ENCODE assay signal across 30 cellular contexts in genomic region chr14:23564876-23565275, GRCh38. TPM values are rescaled to one million over a fixed set of nuclear protein-coding genes. Genes with fewer than 3 reads are reported as not detected.
DNase-seq lines count a peak whose midpoint lies in the region; ATAC-seq lines count a peak whose summit lies in the region.
"Had no signal": no experiment of that assay in that cellular context is flagged by ENCODE, and none has a peak within 500 bp of the region (broad histone marks: within the 10 kb centered on the region; RNA-seq: fewer than 3 reads in every experiment).

No MANE protein-coding gene starts in this region.

- H3K4me1 Mint-ChIP-seq in activated naive CD4-positive, alpha-beta T cell treated with anti-CD3 and anti-CD28 coated beads, Interleukin-2, amount 50 U/mL, for 24 hours = peaks cover 39% of the 10 kb centered on the region
- H3K4me1 Mint-ChIP-seq in activated naive CD4-positive, alpha-beta T cell treated with anti-CD3 and anti-CD28 coated beads for 36 hours (ENCODE audit: low read depth) = peaks cover 35% of the 10 kb centered on the region
- H3K4me1 Mint-ChIP-seq in activated T-helper 1 cell treated with anti-CD3 and anti-CD28 coated beads, Interleukin-12 subunit alpha, Interleukin-12 subunit beta, Interleukin-2, Interleukin-4 antibody, amounts not matched to agents 30 ng/mL and 10 ng/mL and 1 ng/mL, durations not matched to agents 14 hours and 24 hours and 36 hours (ENCODE audit: low read depth) = peaks cover 38% of the 10 kb centered on the region
- peaks cover 53 to 68% (median 62%) of the 10 kb centered on the region in 3 donors for H3K4me1 Mint-ChIP-seq in naive B cell
- peaks cover 50% of the 10 kb centered on the region for H3K4me1 Mint-ChIP-seq in stimulated activated memory B cell treated with anti-CD40 and anti-IgM and Interleukin-4, amounts not matched to agents 10 μg/mL and 1 μg/mL and 100 μg/mL, for 72 hours

- H3K9me3 Mint-ChIP-seq in activated naive CD4-positive, alpha-beta T cell treated with anti-CD3 and anti-CD28 coated beads, Interleukin-2, amount 50 U/mL, for 24 hours = no peaks in the 10 kb centered on the region
- no peaks in the 10 kb centered on the region for H3K9me3 Mint-ChIP-seq in activated naive CD4-positive, alpha-beta T cell treated with anti-CD3 and anti-CD28 coated beads for 36 hours
- H3K9me3 Mint-ChIP-seq in activated T-helper 1 cell treated with anti-CD3 and anti-CD28 coated beads, Interleukin-12 subunit alpha, Interleukin-12 subunit beta, Interleukin-2, Interleukin-4 antibody, amounts not matched to agents 30 ng/mL and 10 ng/mL and 1 ng/mL, durations not matched to agents 14 hours and 24 hours and 36 hours = no peaks in the 10 kb centered on the region
- H3K9me3 Mint-ChIP-seq in naive B cell = no peaks in the 10 kb centered on the region
- H3K9me3 Mint-ChIP-seq in stimulated activated memory B cell treated with anti-CD40 and anti-IgM and Interleukin-4, amounts not matched to agents 10 μg/mL and 1 μg/mL and 100 μg/mL, for 72 hours = no peaks in the 10 kb centered on the region
- H3K9me3 Mint-ChIP-seq: activated CD8-positive, alpha-beta T cell treated with anti-CD3 and anti-CD28 coated beads for 36 hours had no signal

- H3K36me3 Mint-ChIP-seq in activated naive CD4-positive, alpha-beta T cell treated with anti-CD3 and anti-CD28 coated beads, Interleukin-2, amount 50 U/mL, for 24 hours = peaks cover 10% of the 10 kb centered on the region
- H3K36me3 Mint-ChIP-seq in activated naive CD4-positive, alpha-beta T cell treated with anti-CD3 and anti-CD28 coated beads for 36 hours (ENCODE audit: low read depth) = peaks cover 29% of the 10 kb centered on the region
- peaks cover 46% of the 10 kb centered on the region for H3K36me3 Mint-ChIP-seq in activated T-helper 1 cell treated with anti-CD3 and anti-CD28 coated beads, Interleukin-12 subunit alpha, Interleukin-12 subunit beta, Interleukin-2, Interleukin-4 antibody, amounts not matched to agents 30 ng/mL and 10 ng/mL and 1 ng/mL, durations not matched to agents 14 hours and 24 hours and 36 hours (ENCODE audit: low read depth)
- peaks cover 10 to 29% of the 10 kb centered on the region in 2 donors for H3K36me3 Mint-ChIP-seq in naive B cell
- peaks cover 45% of the 10 kb centered on the region for H3K36me3 Mint-ChIP-seq in stimulated activated memory B cell treated with anti-CD40 and anti-IgM and Interleukin-4, amounts not matched to agents 10 μg/mL and 1 μg/mL and 100 μg/mL, for 72 hours

- no peak overlapping the region for H3K4me3 Mint-ChIP-seq in activated naive CD4-positive, alpha-beta T cell treated with anti-CD3 and anti-CD28 coated beads, Interleukin-2, amount 50 U/mL, for 24 hours
- no peak overlapping the region for H3K4me3 Mint-ChIP-seq in activated naive CD4-positive, alpha-beta T cell treated with anti-CD3 and anti-CD28 coated beads for 36 hours
- H3K4me3 Mint-ChIP-seq in activated T-helper 1 cell treated with anti-CD3 and anti-CD28 coated beads, Interleukin-12 subunit alpha, Interleukin-12 subunit beta, Interleukin-2, Interleukin-4 antibody, amounts not matched to agents 30 ng/mL and 10 ng/mL and 1 ng/mL, durations not matched to agents 14 hours and 24 hours and 36 hours = peak overlapping the region; percentile 39
- peak overlapping the region in 6 of 8 donors; percentile 18 to 100 (median 60) for H3K4me3 Mint-ChIP-seq in naive B cell
- H3K4me3 Mint-ChIP-seq in stimulated activated memory B cell treated with anti-CD40 and anti-IgM and Interleukin-4, amounts not matched to agents 10 μg/mL and 1 μg/mL and 100 μg/mL, for 72 hours = no peak overlapping the region
- H3K4me3 Mint-ChIP-seq: activated CD8-positive, alpha-beta T cell treated with anti-CD3 and anti-CD28 coated beads for 36 hours had no signal

- no peaks in the 10 kb centered on the region for H3K27me3 Mint-ChIP-seq in activated naive CD4-positive, alpha-beta T cell treated with anti-CD3 and anti-CD28 coated beads, Interleukin-2, amount 50 U/mL, for 24 hours
- no peaks in the 10 kb centered on the region for H3K27me3 Mint-ChIP-seq in activated naive CD4-positive, alpha-beta T cell treated with anti-CD3 and anti-CD28 coated beads for 36 hours (ENCODE audit: low read depth)
- no peaks in the 10 kb centered on the region for H3K27me3 Mint-ChIP-seq in activated T-helper 1 cell treated with anti-CD3 and anti-CD28 coated beads, Interleukin-12 subunit alpha, Interleukin-12 subunit beta, Interleukin-2, Interleukin-4 antibody, amounts not matched to agents 30 ng/mL and 10 ng/mL and 1 ng/mL, durations not matched to agents 14 hours and 24 hours and 36 hours (ENCODE audit: insufficient read depth)
- peaks cover 0 to 4% (median 0%) of the 10 kb centered on the region in 3 donors for H3K27me3 Mint-ChIP-seq in naive B cell
- no peaks in the 10 kb centered on the region for H3K27me3 Mint-ChIP-seq in stimulated activated memory B cell treated with anti-CD40 and anti-IgM and Interleukin-4, amounts not matched to agents 10 μg/mL and 1 μg/mL and 100 μg/mL, for 72 hours
- H3K27me3 Mint-ChIP-seq: activated CD8-positive, alpha-beta T cell treated with anti-CD3 and anti-CD28 coated beads for 36 hours had no signal

- ATAC-seq in naive B cell (ENCODE audit: low read depth in 2 of 2) (no peak), HG03571 (IDR thresholded peaks at IDR 0.05; ENCODE audit: unreplicated experiment) (no peak)
- ATAC-seq in stimulated activated memory B cell treated with anti-CD40 and anti-IgM and Interleukin-4, amounts not matched to agents 10 μg/mL and 1 μg/mL and 100 μg/mL, for 72 hours = no peak
- ATAC-seq: activated CD8-positive, alpha-beta T cell treated with anti-CD3 and anti-CD28 coated beads for 36 hours; foreskin keratinocyte; heart right ventricle had no signal

- intact Hi-C loops in activated naive CD4-positive, alpha-beta T cell treated with anti-CD3 and anti-CD28 coated beads for 36 hours (cut with micrococcal nuclease) = no loop called here
- intact Hi-C loops in activated T-helper 1 cell treated with anti-CD3 and anti-CD28 coated beads, Interleukin-12 subunit alpha, Interleukin-12 subunit beta, Interleukin-2, Interleukin-4 antibody, amounts not matched to agents 30 ng/mL and 10 ng/mL and 1 ng/mL, durations not matched to agents 14 hours and 24 hours and 36 hours (cut with micrococcal nuclease) = loop anchor here (5.0 to 10.0 kb wide), 2 partner anchors 877 to 1040 kb away; partner anchors contain the start of gene SDR39U1

- CTCF ChIA-PET in activated naive CD4-positive, alpha-beta T cell treated with anti-CD3 and anti-CD28 coated beads for 36 hours (lab: Charles Lee) = interaction anchor here (11.2 kb wide), 1 partner anchor 86 kb away, joined by 209 read pairs; no protein-coding TSS in a partner anchor

- peak overlapping the region; percentile 51 for H3K27ac Mint-ChIP-seq in activated naive CD4-positive, alpha-beta T cell treated with anti-CD3 and anti-CD28 coated beads, Interleukin-2, amount 50 U/mL, for 24 hours
- H3K27ac Mint-ChIP-seq in activated naive CD4-positive, alpha-beta T cell treated with anti-CD3 and anti-CD28 coated beads for 36 hours = no peak overlapping the region
- H3K27ac Mint-ChIP-seq in activated T-helper 1 cell treated with anti-CD3 and anti-CD28 coated beads, Interleukin-12 subunit alpha, Interleukin-12 subunit beta, Interleukin-2, Interleukin-4 antibody, amounts not matched to agents 30 ng/mL and 10 ng/mL and 1 ng/mL, durations not matched to agents 14 hours and 24 hours and 36 hours = peak overlapping the region; percentile 18
- H3K27ac Mint-ChIP-seq in naive B cell = peak overlapping the region in 2 of 6 donors; percentile 56 to 63
- H3K27ac Mint-ChIP-seq in stimulated activated memory B cell treated with anti-CD40 and anti-IgM and Interleukin-4, amounts not matched to agents 10 μg/mL and 1 μg/mL and 100 μg/mL, for 72 hours = peak overlapping the region; percentile 6

- DNase-seq in activated naive CD4-positive, alpha-beta T cell treated with anti-CD3 and anti-CD28 coated beads for 36 hours = no peak
- DNase-seq in activated T-helper 1 cell treated with anti-CD3 and anti-CD28 coated beads, Interleukin-12 subunit alpha, Interleukin-12 subunit beta, Interleukin-2, Interleukin-4 antibody, amounts not matched to agents 30 ng/mL and 10 ng/mL and 1 ng/mL, durations not matched to agents 14 hours and 24 hours and 36 hours (ENCODE audit: low spot score) = no peak
- DNase-seq in naive B cell = no peak
- DNase-seq in superior temporal gyrus (ENCODE audit: extremely low spot score) = no peak
- no peak for DNase-seq in GF-D8 (lab: John Stamatoyannopoulos, UW)
- DNase-seq: ACHN; activated CD4-positive, CD25-positive, alpha-beta regulatory T cell; activated CD8-positive, alpha-beta T cell treated with anti-CD3 and anti-CD28 coated beads for 36 hours; activated naive CD4-positive, alpha-beta T cell treated with anti-CD3 and anti-CD28 coated beads, Interleukin-2, amount 50 U/mL, for 16 hours; activated T-cell treated with anti-CD3 and anti-CD28 coated beads for 4 hours; aorta; Calu3; DND-41; foreskin keratinocyte; heart right ventricle; KG1; kidney glomerular epithelial cell; MG63; NCI-H2029 treated with DMSO at 0.1 percent for 48 hours; NCI-H526 treated with DMSO at 0.1 percent for 48 hours; nucleus accumbens; stimulated activated CD4-positive, alpha-beta T cell treated with anti-CD3 and anti-CD28 coated beads, Interleukin-2, amount 100 ng/mL, for 24 hours; substantia nigra; SW 1271 had no signal

RNA-seq across cellular contexts. Expression of gene AP1G2, which starts 2.7 kb away (rescaled TPM):
- 100 to 1,000 TPM; 205 to 216 TPM for total RNA-seq in activated naive CD4-positive, alpha-beta T cell treated with anti-CD3 and anti-CD28 coated beads for 36 hours
- 137 and 145 TPM in 2 replicates for total RNA-seq in activated T-helper 1 cell treated with anti-CD3 and anti-CD28 coated beads, Interleukin-12 subunit alpha, Interleukin-12 subunit beta, Interleukin-2, Interleukin-4 antibody, amounts not matched to agents 30 ng/mL and 10 ng/mL and 1 ng/mL, durations not matched to agents 14 hours and 24 hours and 36 hours
- 100 to 1,000 TPM in 1 of 6 donors, 10 to 100 TPM in 5; 58.3 to 116 (median 80.4) TPM for polyA plus RNA-seq in naive B cell (ENCODE audit: low read depth in 6 of 6)

RNA-seq across cellular contexts. Expression of gene THTPA, which starts 8.8 kb away (rescaled TPM):
- total RNA-seq in activated naive CD4-positive, alpha-beta T cell treated with anti-CD3 and anti-CD28 coated beads for 36 hours = 1 to 10 TPM; 6.2 to 6.6 TPM
- total RNA-seq in activated T-helper 1 cell treated with anti-CD3 and anti-CD28 coated beads, Interleukin-12 subunit alpha, Interleukin-12 subunit beta, Interleukin-2, Interleukin-4 antibody, amounts not matched to agents 30 ng/mL and 10 ng/mL and 1 ng/mL, durations not matched to agents 14 hours and 24 hours and 36 hours = 14.3 and 14.5 TPM in 2 replicates
- polyA plus RNA-seq in naive B cell (ENCODE audit: low read depth in 6 of 6) = 10 to 100 TPM; 16.0 to 28.3 (median 21.7) TPM

RNA-seq across cellular contexts. Expression of gene ZFHX2, which starts 13.3 kb away (rescaled TPM):
- total RNA-seq in activated naive CD4-positive, alpha-beta T cell treated with anti-CD3 and anti-CD28 coated beads for 36 hours = under 1 TPM; 0.36 to 0.57 TPM
- 2.2 and 2.7 TPM in 2 replicates for total RNA-seq in activated T-helper 1 cell treated with anti-CD3 and anti-CD28 coated beads, Interleukin-12 subunit alpha, Interleukin-12 subunit beta, Interleukin-2, Interleukin-4 antibody, amounts not matched to agents 30 ng/mL and 10 ng/mL and 1 ng/mL, durations not matched to agents 14 hours and 24 hours and 36 hours
- under 1 TPM in 3 of 6 donors, not detected in 3; 0.03 to 0.38 (median 0.04) TPM for polyA plus RNA-seq in naive B cell (ENCODE audit: low read depth in 6 of 6)

RNA-seq across cellular contexts. Expression of gene JPH4, which starts 13.7 kb away (rescaled TPM):
- under 1 TPM in 1 of 2 experiments, not detected in 1; 0.05 TPM for total RNA-seq in activated naive CD4-positive, alpha-beta T cell treated with anti-CD3 and anti-CD28 coated beads for 36 hours
- 0.05 TPM in 1 of 2 replicates, not detected in the other for total RNA-seq in activated T-helper 1 cell treated with anti-CD3 and anti-CD28 coated beads, Interleukin-12 subunit alpha, Interleukin-12 subunit beta, Interleukin-2, Interleukin-4 antibody, amounts not matched to agents 30 ng/mL and 10 ng/mL and 1 ng/mL, durations not matched to agents 14 hours and 24 hours and 36 hours
- polyA plus RNA-seq in naive B cell (ENCODE audit: low read depth in 6 of 6) = 1 to 10 TPM in 1 of 6 donors, under 1 TPM in 2, not detected in 3; 0.09 to 1.3 (median 0.17) TPM
- total RNA-seq: Calu3, foreskin keratinocyte, lung microvascular endothelial cell, renal cortical epithelial cell had no signal
- polyA plus RNA-seq: BJ, foreskin keratinocyte had no signal

Comparison
In these comparisons a context has a peak if more than half of its experiments do, and no peak if none do; other contexts are left out.
1. H3K4me3 Mint-ChIP-seq: peak in activated T-helper 1 cell treated with anti-CD3 and anti-CD28 coated beads, Interleukin-12 subunit alpha, Interleukin-12 subunit beta, Interleukin-2, Interleukin-4 antibody, amounts not matched to agents 30 ng/mL and 10 ng/mL and 1 ng/mL, durations not matched to agents 14 hours and 24 hours and 36 hours (single experiment) and naive B cell (6 of 8); none in activated naive CD4-positive, alpha-beta T cell treated with anti-CD3 and anti-CD28 coated beads, Interleukin-2, amount 50 U/mL, for 24 hours (single experiment), activated naive CD4-positive, alpha-beta T cell treated with anti-CD3 and anti-CD28 coated beads for 36 hours (single experiment) and stimulated activated memory B cell treated with anti-CD40 and anti-IgM and Interleukin-4, amounts not matched to agents 10 μg/mL and 1 μg/mL and 100 μg/mL, for 72 hours (single experiment).